ENCODE assay signal across 22 cellular contexts in the genomic region with DNA sequence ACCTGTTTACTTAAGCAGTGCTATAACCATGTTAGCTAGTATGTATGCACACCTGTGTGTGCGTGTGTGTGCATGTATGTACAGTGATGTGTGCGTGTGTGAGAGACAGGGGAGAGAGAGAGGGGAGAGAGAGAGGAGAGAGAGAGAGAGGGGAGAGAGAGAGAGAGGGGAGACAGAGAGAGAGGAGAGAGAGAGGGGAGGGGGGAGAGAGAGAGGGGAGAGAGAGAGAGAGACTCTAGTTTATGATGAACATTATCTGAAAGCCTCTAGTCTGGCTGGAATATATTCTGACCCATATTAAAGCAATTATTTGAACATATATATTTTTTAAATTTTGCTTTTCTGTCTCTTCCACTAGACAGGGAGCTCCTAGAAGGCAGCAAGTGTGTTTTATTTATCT.
"Had no signal": no experiment of that assay in that cellular context is flagged by ENCODE, and none has a peak within 500 bp of the region (broad histone marks: within the 10 kb centered on the region; RNA-seq: fewer than 3 reads in every experiment).

No MANE protein-coding gene starts in this region.

- H3K36me3 Mint-ChIP-seq: activated CD4-positive, alpha-beta memory T cell treated with anti-CD3 and anti-CD28 coated beads for 36 hours; activated naive CD4-positive, alpha-beta T cell treated with anti-CD3 and anti-CD28 coated beads, Interleukin-2, amount 10 ng/mL, durations not matched to agents 7 days and 5 days; activated naive CD8-positive, alpha-beta T cell treated with anti-CD3 and anti-CD28 coated beads for 36 hours had no signal

- H3K27me3 Mint-ChIP-seq: activated B cell treated with CpG ODN at 0.5 μM for 24 hours; activated CD4-positive, alpha-beta memory T cell treated with anti-CD3 and anti-CD28 coated beads for 36 hours; activated naive CD8-positive, alpha-beta T cell treated with anti-CD3 and anti-CD28 coated beads for 36 hours had no signal

- H3K9me3 Mint-ChIP-seq: activated B cell treated with CpG ODN at 0.5 μM for 24 hours; activated CD4-positive, alpha-beta memory T cell treated with anti-CD3 and anti-CD28 coated beads for 36 hours; activated CD4-positive, alpha-beta T cell treated with anti-CD3 and anti-CD28 coated beads, Interleukin-2, amount 10 ng/mL, durations not matched to agents 24 days and 14 days; activated naive CD4-positive, alpha-beta T cell treated with anti-CD3 and anti-CD28 coated beads, Interleukin-2, amount 10 ng/mL, durations not matched to agents 7 days and 5 days; activated naive CD8-positive, alpha-beta T cell treated with anti-CD3 and anti-CD28 coated beads for 36 hours had no signal

- H3K4me3 ChIP-seq: SJSA1 had no signal

- H3K27me3 ChIP-seq: SJSA1 had no signal

- H3K4me3 Mint-ChIP-seq: activated B cell treated with CpG ODN at 0.5 μM for 24 hours; activated CD4-positive, alpha-beta memory T cell treated with anti-CD3 and anti-CD28 coated beads for 36 hours; activated CD4-positive, alpha-beta T cell treated with anti-CD3 and anti-CD28 coated beads, Interleukin-2, amount 10 ng/mL, durations not matched to agents 24 days and 14 days; activated naive CD4-positive, alpha-beta T cell treated with anti-CD3 and anti-CD28 coated beads, Interleukin-2, amount 10 ng/mL, durations not matched to agents 7 days and 5 days; activated naive CD8-positive, alpha-beta T cell treated with anti-CD3 and anti-CD28 coated beads for 36 hours; activated T-helper 17 cell treated with anti-CD3 and anti-CD28 coated beads, Interleukin-2, amount 50 U/mL, for 72 hours had no signal

- DNase-seq: activated B cell treated with CpG ODN at 0.5 μM for 24 hours; activated CD4-positive, alpha-beta memory T cell treated with anti-CD3 and anti-CD28 coated beads for 36 hours; activated CD4-positive, alpha-beta T cell treated with anti-CD3 and anti-CD28 coated beads for 1 hour; activated CD4-positive, alpha-beta T cell treated with anti-CD3 and anti-CD28 coated beads, Interleukin-2, amount 10 ng/mL, durations not matched to agents 24 days and 14 days; activated CD8-positive, alpha-beta memory T cell treated with anti-CD3 and anti-CD28 coated beads for 24 hours; activated gamma-delta T cell treated with Interleukin-2 at 50 U/mL for 16 hours; activated naive CD4-positive, alpha-beta T cell treated with anti-CD3 and anti-CD28 coated beads, Interleukin-2, amount 10 ng/mL, durations not matched to agents 7 days and 5 days; activated naive CD8-positive, alpha-beta T cell treated with anti-CD3 and anti-CD28 coated beads for 36 hours; activated T-cell treated with anti-CD3 and anti-CD28 coated beads, Interleukin-2, amount 50 U/mL, for 48 hours; caudate nucleus; Karpas-422; MM.1S; NCI-H1048; NCI-H187 treated with DMSO at 0.1 percent for 48 hours; NCI-H2081 treated with DMSO at 0.1 percent for 48 hours; NCI-H446; NCI-H524; PC-3; SHP77; SW 1271 had no signal

- H3K36me3 ChIP-seq: SJSA1 had no signal

- H3K27ac Mint-ChIP-seq: activated B cell treated with CpG ODN at 0.5 μM for 24 hours; activated CD4-positive, alpha-beta memory T cell treated with anti-CD3 and anti-CD28 coated beads for 36 hours; activated CD4-positive, alpha-beta T cell treated with anti-CD3 and anti-CD28 coated beads, Interleukin-2, amount 10 ng/mL, durations not matched to agents 24 days and 14 days; activated naive CD4-positive, alpha-beta T cell treated with anti-CD3 and anti-CD28 coated beads, Interleukin-2, amount 10 ng/mL, durations not matched to agents 7 days and 5 days; activated naive CD8-positive, alpha-beta T cell treated with anti-CD3 and anti-CD28 coated beads for 36 hours; activated T-helper 17 cell treated with anti-CD3 and anti-CD28 coated beads, Interleukin-2, amount 50 U/mL, for 72 hours had no signal

- H3K4me1 Mint-ChIP-seq: activated CD4-positive, alpha-beta T cell treated with anti-CD3 and anti-CD28 coated beads, Interleukin-2, amount 10 ng/mL, durations not matched to agents 24 days and 14 days; activated naive CD4-positive, alpha-beta T cell treated with anti-CD3 and anti-CD28 coated beads, Interleukin-2, amount 10 ng/mL, durations not matched to agents 7 days and 5 days; activated naive CD8-positive, alpha-beta T cell treated with anti-CD3 and anti-CD28 coated beads for 36 hours; activated T-helper 17 cell treated with anti-CD3 and anti-CD28 coated beads, Interleukin-2, amount 50 U/mL, for 72 hours had no signal

- H3K27ac ChIP-seq: SJSA1 had no signal
